In genomic region chr17:15108992-15109391, GRCh38 we compare ENCODE assay signal across 21 cellular contexts.
A peak's percentile ranks its signal among the peaks of the same experiment; 100 is the strongest.
DNase-seq lines count a peak whose midpoint lies in the region; ATAC-seq, FAIRE-seq and TF ChIP-seq lines count a peak whose summit lies in the region.
"Had no signal": no experiment of that assay in that cellular context is flagged by ENCODE, and none has a peak within 500 bp of the region (broad histone marks: within the 10 kb centered on the region; RNA-seq: fewer than 3 reads in every experiment).

No MANE protein-coding gene starts in this region.

- no peak for TF ChIP-seq CTCF in HepG2 (CRISPR knock-in tag; IDR thresholded peaks at IDR 0.05)
- TF ChIP-seq CTCF in right lobe of liver (IDR thresholded peaks at IDR 0.05) = no peak
- no peak for TF ChIP-seq CTCF in IMR-90 (conservative IDR thresholded peaks at IDR 0.05; ENCODE audit: low read depth, low read length)
- no peak for TF ChIP-seq CTCF in endodermal cell (conservative IDR thresholded peaks at IDR 0.05)

- in situ Hi-C loops in HepG2 (cut with HindIII; ENCODE audit: extremely low pct_ligation_motif_present, low pct_unique_long_range_greater_than_20kb) = no loop called here
- in situ Hi-C loops in IMR-90 (cut with MboI; ENCODE audit: low sequenced_read_pairs) = no loop called here

- no peak overlapping the region for H2BK120ac ChIP-seq in IMR-90 (ENCODE audit: low read depth, low read length)

- BruUV-seq in HepG2 (replicated peaks; lab: Mats Ljungman, UMichigan) (no TSS peak), IMR-90 (replicated peaks; lab: Mats Ljungman, UMichigan) (no TSS peak)

- H4K8ac ChIP-seq in IMR-90 (ENCODE audit: low read depth in 2 of 2, low read length in 2 of 2) = no peak overlapping the region

- no peaks in the 10 kb centered on the region for H3K9me3 Mint-ChIP-seq in endodermal cell
- H3K9me3 Mint-ChIP-seq: CD4-positive, alpha-beta T cell; CD8-positive, alpha-beta memory T cell; GM23338; H9 had no signal

- H3K79me1 ChIP-seq in IMR-90 (ENCODE audit: low read depth in 1 of 2, low read length in 2 of 2) = no peaks in the 10 kb centered on the region

- 10% methylated on average over 3 of the region's 3 CpGs for WGBS in HepG2 (ENCODE audit: low lambda C conversion rate)
- WGBS in right lobe of liver (ENCODE audit: insufficient coverage, low coverage, low lambda C conversion rate, missing lambda C conversion rate) = 43% methylated on average over 3 of the region's 3 CpGs
- WGBS in IMR-90 (ENCODE audit: extremely low coverage in 2 of 2, insufficient read length in 1 of 2), 2 experiments = no CpG with 5 or more reads among the region's 3 CpGs
- WGBS in endodermal cell (ENCODE audit: insufficient coverage in 1 of 2, insufficient read length in 1 of 2), 2 experiments = 92 to 93% methylated on average over 2 to 3 of the region's 3 CpGs

- H3K36me3 ChIP-seq in HepG2 (replicated peaks in 1 of 2; ENCODE audit: control insufficient read depth in 1 of 2, insufficient read depth in 2 of 2, low read length in 2 of 2) (no peaks in the 10 kb centered on the region), right lobe of liver (no peaks in the 10 kb centered on the region), IMR-90 (ENCODE audit: control insufficient read depth, insufficient read depth, low read length) (no peaks in the 10 kb centered on the region), endodermal cell (ENCODE audit: control insufficient read depth, insufficient read depth, low read length) (no peaks in the 10 kb centered on the region)
- H3K36me3 ChIP-seq: BLaER1 treated with 17β-estradiol and CSF1 and Interleukin-3, amounts not matched to agents 10 nM and 100 nM had no signal

- FAIRE-seq in HepG2 (lab: Jason Lieb, UNC) = no peak
- FAIRE-seq: D721Med, GM12891, GM18507 had no signal

- no peak overlapping the region for H4K91ac ChIP-seq in IMR-90 (ENCODE audit: insufficient read depth, low read depth, low read length)

- dilution Hi-C loops in IMR-90 (cut with HindIII; ENCODE audit: low sequenced_read_pairs, unreplicated experiment) = no loop called here

- DNase-seq in HepG2 (ENCODE audit: low spot score) = no peak
- DNase-seq in right lobe of liver = no peak
- DNase-seq in IMR-90 = no peak
- DNase-seq in endodermal cell = peak; percentile 21
- no peak for DNase-seq in KG1 (lab: John Stamatoyannopoulos, UW)
- no peak for DNase-seq in DMS79 (lab: John Stamatoyannopoulos, UW)
- DNase-seq in activated gamma-delta T cell treated with Interleukin-2 at 50 U/mL for 16 hours = no peak
- DNase-seq: CD4-positive, alpha-beta T cell; CD8-positive, alpha-beta memory T cell; DMS 273 treated with DMSO at 0.1 percent for 48 hours; DMS79 treated with DMSO at 0.1 percent for 48 hours; GF-D8 had no signal

- no peak overlapping the region for H3K4me3 Mint-ChIP-seq in endodermal cell
- H3K4me3 Mint-ChIP-seq: B cell; CD14-positive monocyte; CD4-positive, alpha-beta T cell; CD8-positive, alpha-beta memory T cell; GM23338; H9 had no signal

- H3K9me1 ChIP-seq in IMR-90 (ENCODE audit: insufficient read depth, low read length) = no peaks in the 10 kb centered on the region; the same call in 1 of the 2 replicates

- ATAC-seq in HepG2 (no peak), right lobe of liver (no peak), IMR-90 (ENCODE audit: low read depth) (no peak)
- ATAC-seq: HCT116 had no signal

- no peak overlapping the region for H2BK20ac ChIP-seq in IMR-90 (ENCODE audit: low read depth, low read length)

- H3K9me3 ChIP-seq in HepG2 (ENCODE audit: low read length) = no peaks in the 10 kb centered on the region
- no peaks in the 10 kb centered on the region for H3K9me3 ChIP-seq in right lobe of liver
- H3K9me3 ChIP-seq in IMR-90 (ENCODE audit: control insufficient read depth, insufficient read depth, low read length) = no peaks in the 10 kb centered on the region
- H3K9me3 ChIP-seq in endodermal cell (ENCODE audit: control insufficient read depth, low read length) = no peaks in the 10 kb centered on the region

- TF ChIP-seq RAD21 in HepG2 (CRISPR knock-in tag; IDR thresholded peaks at IDR 0.05) (no peak), IMR-90 (IDR thresholded peaks at IDR 0.05; ENCODE audit: low read length) (no peak)

- H3K79me2 ChIP-seq in HepG2 (ENCODE audit: insufficient read depth, low read length) = no peaks in the 10 kb centered on the region

- no peak overlapping the region for H3K23ac ChIP-seq in IMR-90 (ENCODE audit: low read depth, low read length)

- CTCF ChIA-PET in HepG2 (lab: Yijun Ruan, JAX; ENCODE audit: low intra/inter-chr PET ratio, low total read pairs) = no interaction called here
- CTCF ChIA-PET in IMR-90 (lab: Yijun Ruan, JAX) = no interaction called here

- H3K4me1 ChIP-seq in HepG2 (ENCODE audit: insufficient read depth, low read length) = no peaks in the 10 kb centered on the region
- H3K4me1 ChIP-seq in right lobe of liver = no peaks in the 10 kb centered on the region
- no peaks in the 10 kb centered on the region for H3K4me1 ChIP-seq in IMR-90 (ENCODE audit: control insufficient read depth, insufficient read depth, low read length)
- H3K4me1 ChIP-seq in endodermal cell (ENCODE audit: control insufficient read depth, insufficient read depth, low read length) = no peaks in the 10 kb centered on the region

- no peak overlapping the region for H3K4ac ChIP-seq in IMR-90 (ENCODE audit: low read depth, low read length)

- no peak for TF ChIP-seq EP300 in HepG2 (IDR thresholded peaks at IDR 0.05; ENCODE audit: low read depth in 2 of 2, low read length in 2 of 2)
- TF ChIP-seq EP300 in HepG2 (CRISPR knock-in tag; IDR thresholded peaks at IDR 0.05; ENCODE audit: borderline replicate concordance) = no peak

- no peak overlapping the region for H3K27ac Mint-ChIP-seq in endodermal cell
- H3K27ac Mint-ChIP-seq: B cell; CD14-positive monocyte; CD4-positive, alpha-beta T cell; CD8-positive, alpha-beta memory T cell; GM23338; H9 had no signal

- H3K18ac ChIP-seq in IMR-90 (ENCODE audit: low read depth, low read length) = no peak overlapping the region

- POLR2A ChIA-PET in HepG2 (lab: Yijun Ruan, JAX) = no interaction called here
- POLR2A ChIA-PET in IMR-90 (lab: Charles Lee; ENCODE audit: unreplicated experiment) = no interaction called here

- H2AK9ac ChIP-seq in IMR-90 (replicated peaks; ENCODE audit: low read depth, low read length, poor library complexity) = no peak overlapping the region

- no peak overlapping the region for H3K14ac ChIP-seq in IMR-90 (replicated peaks; ENCODE audit: low read depth, low read length)

- H3K27me3 Mint-ChIP-seq in endodermal cell (ENCODE audit: insufficient read depth) = no peaks in the 10 kb centered on the region
- H3K27me3 Mint-ChIP-seq: B cell; CD4-positive, alpha-beta T cell had no signal

- intact Hi-C loops in HepG2 (cut with micrococcal nuclease; ENCODE audit: unreplicated experiment) = no loop called here
- intact Hi-C loops in right lobe of liver (cut with DNase I) = no loop called here
- intact Hi-C loops in IMR-90 (cut with micrococcal nuclease) = no loop called here

- H3K4me2 ChIP-seq in HepG2 (ENCODE audit: low read depth, low read length) (no peak overlapping the region), IMR-90 (ENCODE audit: low read depth, low read length) (no peak overlapping the region)
- H3K4me2 ChIP-seq: GM23338 had no signal

- H2BK5ac ChIP-seq in IMR-90 (ENCODE audit: low read depth, low read length, poor library complexity, severe bottlenecking) = no peak overlapping the region

- H3K4me3 ChIP-seq in HepG2 (replicated peaks in 1 of 3; ENCODE audit: insufficient read depth in 1 of 3, low read depth in 2 of 3, low read length in 3 of 3) (no peak overlapping the region), right lobe of liver (no peak overlapping the region), IMR-90 (ENCODE audit: insufficient read depth, low read depth, low read length) (no peak overlapping the region), endodermal cell (ENCODE audit: low read length) (no peak overlapping the region)
- H3K4me3 ChIP-seq: BLaER1 treated with 17β-estradiol and CSF1 and Interleukin-3, amounts not matched to agents 10 nM and 100 nM; GM23338 had no signal

- TF ChIP-seq POLR2A in HepG2 (IDR thresholded peaks at IDR 0.05; ENCODE audit: insufficient read depth in 1 of 2, low read depth in 2 of 2, low read length in 2 of 2) (no peak), right lobe of liver (IDR thresholded peaks at IDR 0.05) (no peak), IMR-90 (IDR thresholded peaks at IDR 0.05; ENCODE audit: low read depth, low read length) (no peak)

- no peak overlapping the region for H3K56ac ChIP-seq in IMR-90 (ENCODE audit: extremely low read depth, insufficient read depth, low read length)

- no peak overlapping the region for H2BK15ac ChIP-seq in IMR-90 (ENCODE audit: low read depth, low read length)

- H3K9ac ChIP-seq in HepG2 (ENCODE audit: insufficient read depth, low read depth, low read length) (no peak overlapping the region), IMR-90 (ENCODE audit: low read depth, low read length) (no peak overlapping the region), endodermal cell (ENCODE audit: extremely low read depth, low read length, poor library complexity, severe bottlenecking) (no peak overlapping the region)
- H3K9ac ChIP-seq: BLaER1 treated with 17β-estradiol and CSF1 and Interleukin-3, amounts not matched to agents 10 nM and 100 nM had no signal

- peaks cover 3% of the 10 kb centered on the region for H3K4me1 Mint-ChIP-seq in endodermal cell
- H3K4me1 Mint-ChIP-seq: B cell; CD8-positive, alpha-beta memory T cell had no signal

- H3K27me3 ChIP-seq in HepG2 (ENCODE audit: control insufficient read depth in 1 of 2, insufficient read depth in 2 of 2, low read length in 2 of 2) = peaks cover 2% of the 10 kb centered on the region in 2 experiments; a peak in 2 of 5 replicates
- H3K27me3 ChIP-seq in right lobe of liver = no peaks in the 10 kb centered on the region
- peaks cover 2% of the 10 kb centered on the region; the same call in 1 of the 2 replicates for H3K27me3 ChIP-seq in IMR-90 (ENCODE audit: control insufficient read depth, insufficient read depth, low read length)
- H3K27me3 ChIP-seq in endodermal cell (ENCODE audit: control insufficient read depth, insufficient read depth, low read length, poor library complexity, severe bottlenecking) = no peaks in the 10 kb centered on the region
- H3K27me3 ChIP-seq: BLaER1 treated with 17β-estradiol and CSF1 and Interleukin-3, amounts not matched to agents 10 nM and 100 nM had no signal

- H4K5ac ChIP-seq in IMR-90 (ENCODE audit: low read depth, low read length) = no peak overlapping the region

- no peak overlapping the region for H2AFZ ChIP-seq in HepG2 (ENCODE audit: low read length)
- H2AFZ ChIP-seq in IMR-90 (replicated peaks; ENCODE audit: low read length, poor library complexity) = no peak overlapping the region
- H2AFZ ChIP-seq: GM23338 had no signal

- H3K36me3 Mint-ChIP-seq in endodermal cell (ENCODE audit: low read depth) = no peaks in the 10 kb centered on the region
- H3K36me3 Mint-ChIP-seq: CD14-positive monocyte; CD8-positive, alpha-beta memory T cell had no signal

- no peak overlapping the region for H2AK5ac ChIP-seq in IMR-90 (ENCODE audit: low read depth, low read length)

- no peaks in the 10 kb centered on the region for H4K20me1 ChIP-seq in HepG2 (ENCODE audit: insufficient read depth, low read length)
- no peaks in the 10 kb centered on the region for H4K20me1 ChIP-seq in IMR-90 (ENCODE audit: insufficient read depth, low read length)
- H4K20me1 ChIP-seq: BLaER1 treated with 17β-estradiol and CSF1 and Interleukin-3, amounts not matched to agents 10 nM and 100 nM had no signal

- H3K27ac ChIP-seq in HepG2 (ENCODE audit: extremely low read length, insufficient read depth, low read length) = no peak overlapping the region
- H3K27ac ChIP-seq in right lobe of liver = no peak overlapping the region
- H3K27ac ChIP-seq in IMR-90 (ENCODE audit: insufficient read depth, low read length) = no peak overlapping the region
- H3K27ac ChIP-seq in endodermal cell (ENCODE audit: low read depth, low read length) = no peak overlapping the region
- H3K27ac ChIP-seq: BLaER1 treated with 17β-estradiol and CSF1 and Interleukin-3, amounts not matched to agents 10 nM and 100 nM had no signal
